Comparison of ENCODE assay signal across 24 cellular contexts in genomic region chr1:115228191-115228590, GRCh38.
"Had no signal": no experiment of that assay in that cellular context is flagged by ENCODE, and none has a peak within 500 bp of the region (broad histone marks: within the 10 kb centered on the region; RNA-seq: fewer than 3 reads in every experiment).

No MANE protein-coding gene starts in this region.

- H3K27ac ChIP-seq: adrenal gland, breast epithelium had no signal

- DNase-seq: activated CD4-positive, alpha-beta memory T cell treated with anti-CD3 and anti-CD28 coated beads for 36 hours; activated CD4-positive, alpha-beta T cell treated with anti-CD3 and anti-CD28 coated beads, Interleukin-2, amount 10 ng/mL, durations not matched to agents 7 days and 5 days; activated CD4-positive, CD25-positive, alpha-beta regulatory T cell; activated CD8-positive, alpha-beta memory T cell treated with anti-CD3 and anti-CD28 coated beads for 24 hours; activated gamma-delta T cell treated with Interleukin-2 at 50 U/mL for 16 hours; activated naive CD4-positive, alpha-beta T cell treated with anti-CD3 and anti-CD28 coated beads, Interleukin-2, amount 10 ng/mL, durations not matched to agents 7 days and 5 days; activated naive CD8-positive, alpha-beta T cell treated with anti-CD3 and anti-CD28 coated beads, Interleukin-2, amount 10 ng/mL, durations not matched to agents 7 days and 5 days; activated T-cell treated with anti-CD3 and anti-CD28 coated beads for 4 hours; activated T-cell treated with anti-CD3 and anti-CD28 coated beads, Interleukin-2, amount 50 U/mL, for 48 hours; adrenal gland; anterior cingulate cortex; caudate nucleus; Kasumi-1; KBM-7; NCI-H1436 treated with DMSO at 0.1 percent for 48 hours; NCI-H187; NCI-H2081; NCI-H446; NCI-H524; Peyer's patch; SHP77 had no signal

- H3K36me3 ChIP-seq: adrenal gland, breast epithelium, Peyer's patch had no signal

- H3K4me1 Mint-ChIP-seq: activated CD4-positive, alpha-beta T cell treated with anti-CD3 and anti-CD28 coated beads, Interleukin-2, amount 10 ng/mL, durations not matched to agents 7 days and 5 days; activated naive CD4-positive, alpha-beta T cell treated with anti-CD3 and anti-CD28 coated beads, Interleukin-2, amount 10 ng/mL, durations not matched to agents 7 days and 5 days; activated naive CD8-positive, alpha-beta T cell treated with anti-CD3 and anti-CD28 coated beads, Interleukin-2, amount 10 ng/mL, durations not matched to agents 7 days and 5 days; activated T-helper 17 cell treated with anti-CD3 and anti-CD28 coated beads, Interleukin-2, amount 50 U/mL, for 72 hours had no signal

- ATAC-seq: activated T-helper 17 cell treated with anti-CD3 and anti-CD28 coated beads, Interleukin-2, amount 50 U/mL, for 72 hours had no signal

- H3K9me3 Mint-ChIP-seq: activated CD4-positive, alpha-beta memory T cell treated with anti-CD3 and anti-CD28 coated beads for 36 hours; activated CD4-positive, alpha-beta T cell treated with anti-CD3 and anti-CD28 coated beads, Interleukin-2, amount 10 ng/mL, durations not matched to agents 7 days and 5 days; activated naive CD4-positive, alpha-beta T cell treated with anti-CD3 and anti-CD28 coated beads, Interleukin-2, amount 10 ng/mL, durations not matched to agents 7 days and 5 days; activated naive CD8-positive, alpha-beta T cell treated with anti-CD3 and anti-CD28 coated beads, Interleukin-2, amount 10 ng/mL, durations not matched to agents 7 days and 5 days; activated T-helper 17 cell treated with anti-CD3 and anti-CD28 coated beads, Interleukin-2, amount 50 U/mL, for 72 hours; T-helper 1 cell treated with Interleukin-12 subunit alpha and Interleukin-12 subunit beta and Interleukin-4 antibody, amounts not matched to agents 30 μg/mL and 1 μg/mL, for 36 hours had no signal

- H3K4me3 ChIP-seq: adrenal gland, breast epithelium had no signal

- H3K27me3 ChIP-seq: Peyer's patch had no signal

- H3K4me3 Mint-ChIP-seq: activated CD4-positive, alpha-beta memory T cell treated with anti-CD3 and anti-CD28 coated beads for 36 hours; activated CD4-positive, alpha-beta T cell treated with anti-CD3 and anti-CD28 coated beads, Interleukin-2, amount 10 ng/mL, durations not matched to agents 7 days and 5 days; activated naive CD4-positive, alpha-beta T cell treated with anti-CD3 and anti-CD28 coated beads, Interleukin-2, amount 10 ng/mL, durations not matched to agents 7 days and 5 days; activated naive CD8-positive, alpha-beta T cell treated with anti-CD3 and anti-CD28 coated beads, Interleukin-2, amount 10 ng/mL, durations not matched to agents 7 days and 5 days; activated T-helper 17 cell treated with anti-CD3 and anti-CD28 coated beads, Interleukin-2, amount 50 U/mL, for 72 hours; T-helper 1 cell treated with Interleukin-12 subunit alpha and Interleukin-12 subunit beta and Interleukin-4 antibody, amounts not matched to agents 30 μg/mL and 1 μg/mL, for 36 hours had no signal

- H3K36me3 Mint-ChIP-seq: activated CD4-positive, alpha-beta memory T cell treated with anti-CD3 and anti-CD28 coated beads for 36 hours; activated naive CD4-positive, alpha-beta T cell treated with anti-CD3 and anti-CD28 coated beads, Interleukin-2, amount 10 ng/mL, durations not matched to agents 7 days and 5 days; activated naive CD8-positive, alpha-beta T cell treated with anti-CD3 and anti-CD28 coated beads, Interleukin-2, amount 10 ng/mL, durations not matched to agents 7 days and 5 days had no signal

- H3K4me1 ChIP-seq: adrenal gland, Peyer's patch had no signal

- H3K27me3 Mint-ChIP-seq: activated CD4-positive, alpha-beta T cell treated with anti-CD3 and anti-CD28 coated beads, Interleukin-2, amount 10 ng/mL, durations not matched to agents 7 days and 5 days; activated naive CD4-positive, alpha-beta T cell treated with anti-CD3 and anti-CD28 coated beads, Interleukin-2, amount 10 ng/mL, durations not matched to agents 7 days and 5 days; activated naive CD8-positive, alpha-beta T cell treated with anti-CD3 and anti-CD28 coated beads, Interleukin-2, amount 10 ng/mL, durations not matched to agents 7 days and 5 days had no signal

- H3K27ac Mint-ChIP-seq: activated CD4-positive, alpha-beta memory T cell treated with anti-CD3 and anti-CD28 coated beads for 36 hours; activated CD4-positive, alpha-beta T cell treated with anti-CD3 and anti-CD28 coated beads, Interleukin-2, amount 10 ng/mL, durations not matched to agents 7 days and 5 days; activated naive CD4-positive, alpha-beta T cell treated with anti-CD3 and anti-CD28 coated beads, Interleukin-2, amount 10 ng/mL, durations not matched to agents 7 days and 5 days; activated naive CD8-positive, alpha-beta T cell treated with anti-CD3 and anti-CD28 coated beads, Interleukin-2, amount 10 ng/mL, durations not matched to agents 7 days and 5 days; activated T-helper 17 cell treated with anti-CD3 and anti-CD28 coated beads, Interleukin-2, amount 50 U/mL, for 72 hours; T-helper 1 cell treated with Interleukin-12 subunit alpha and Interleukin-12 subunit beta and Interleukin-4 antibody, amounts not matched to agents 30 μg/mL and 1 μg/mL, for 36 hours had no signal

- H3K9me3 ChIP-seq: adrenal gland, breast epithelium, Peyer's patch had no signal
